In genomic region chr20:50987493-50988210, GRCh38 we compare ENCODE assay signal across 8 cellular contexts. TPM values are rescaled to one million over a fixed set of nuclear protein-coding genes. Genes with fewer than 3 reads are reported as not detected.
DNase-seq lines count a peak whose midpoint lies in the region; ATAC-seq and TF ChIP-seq lines count a peak whose summit lies in the region.

No MANE protein-coding gene starts in this region.

- ATAC-seq in HG03342 (IDR thresholded peaks at IDR 0.05; ENCODE audit: unreplicated experiment) (peak; percentile 56), lower lobe of right lung (peak; percentile 93 to 94), HG02588 (IDR thresholded peaks at IDR 0.05; ENCODE audit: unreplicated experiment) (no peak)

- peaks cover 36% of the 10 kb centered on the region for H3K27me3 ChIP-seq in lower lobe of right lung (ENCODE audit: low read depth)

- TF ChIP-seq CTCF in coronary artery (IDR thresholded peaks at IDR 0.05): peak; percentile 77
- peak; percentile 91 for TF ChIP-seq CTCF in lower lobe of right lung (IDR thresholded peaks at IDR 0.05)

- H3K4me3 ChIP-seq in coronary artery: no peak overlapping the region
- no peak overlapping the region for H3K4me3 ChIP-seq in lower lobe of right lung

- H3K27ac ChIP-seq in coronary artery: no peak overlapping the region
- no peak overlapping the region for H3K27ac ChIP-seq in lower lobe of right lung

- no peaks in the 10 kb centered on the region for H3K9me3 ChIP-seq in lower lobe of right lung

- no peaks in the 10 kb centered on the region for H3K4me1 ChIP-seq in lower lobe of right lung

- intact Hi-C loops in lower lobe of right lung (cut with DNase I): loop anchor here (10.0 kb wide), 1 partner anchor 317 kb away; no protein-coding TSS in a partner anchor

- H3K36me3 ChIP-seq in lower lobe of right lung: no peaks in the 10 kb centered on the region

- DNase-seq in DMS53 (lab: John Stamatoyannopoulos, UW) (peak; percentile 86), NCI-H526 treated with DMSO at 0.1 percent for 48 hours (lab: John Stamatoyannopoulos, UW) (peak; percentile 81), coronary artery (ENCODE audit: low spot score) (no peak), lower lobe of right lung (no peak)
- DNase-seq in activated CD4-positive, alpha-beta T cell treated with anti-CD3 and anti-CD28 coated beads for 48 hours: peak; percentile 70
- DNase-seq in stimulated activated CD8-positive, alpha-beta memory T cell treated with anti-CD3 and anti-CD28 coated beads, Interleukin-2, amount 100 ng/mL, for 1 hour (ENCODE audit: low read depth in 2 of 2): peak; percentile 7 to 9

RNA-seq across cellular contexts. Expression of gene MOCS3, which starts 29.0 kb away (rescaled TPM):
- total RNA-seq in lower lobe of right lung: 4.7 TPM

RNA-seq across cellular contexts. Expression of gene DPM1, which starts 29.3 kb away (rescaled TPM):
- total RNA-seq in lower lobe of right lung: 31.2 TPM

RNA-seq across cellular contexts. Expression of gene KCNG1, which starts 35.3 kb away (rescaled TPM):
- total RNA-seq in lower lobe of right lung: not detected

RNA-seq across cellular contexts. Expression of gene ADNP, which starts 56.4 kb away (rescaled TPM):
- 58.3 TPM for total RNA-seq in lower lobe of right lung

Comparison
In these comparisons a context has a peak if more than half of its experiments do, and no peak if none do; other contexts are left out.
1. DNase-seq: peak in DMS53 (single experiment), NCI-H526 treated with DMSO at 0.1 percent for 48 hours (single experiment), activated CD4-positive, alpha-beta T cell treated with anti-CD3 and anti-CD28 coated beads for 48 hours (single experiment) and stimulated activated CD8-positive, alpha-beta memory T cell treated with anti-CD3 and anti-CD28 coated beads, Interleukin-2, amount 100 ng/mL, for 1 hour (2 of 2); none in coronary artery (single experiment) and lower lobe of right lung (single experiment).